17 cellular contexts compared by ENCODE assay signal in genomic region chr6:166365221-166365620, GRCh38. TPM values are rescaled to one million over a fixed set of nuclear protein-coding genes. Genes with fewer than 3 reads are reported as not detected.
A peak's percentile ranks its signal among the peaks of the same experiment; 100 is the strongest.
DNase-seq lines count a peak whose midpoint lies in the region; ATAC-seq and TF ChIP-seq lines count a peak whose summit lies in the region.
"Had no signal": no experiment of that assay in that cellular context is flagged by ENCODE, and none has a peak within 500 bp of the region (broad histone marks: within the 10 kb centered on the region; RNA-seq: fewer than 3 reads in every experiment).

No MANE protein-coding gene starts in this region.

- no peaks in the 10 kb centered on the region for H4K20me1 ChIP-seq in GM23338 (replicated peaks; ENCODE audit: insufficient read depth)

- H3K27me3 ChIP-seq in GM23338 (ENCODE audit: insufficient read depth) (no peaks in the 10 kb centered on the region), testis (no peaks in the 10 kb centered on the region)
- H3K27me3 ChIP-seq: SJCRH30 had no signal

- H3K27ac ChIP-seq in GM23338 (ENCODE audit: low read depth) (peak overlapping the region; percentile 88), testis (peak overlapping the region in 1 of 2 donors; percentile 64)
- H3K27ac ChIP-seq: SJCRH30 had no signal

- H3K9me3 Mint-ChIP-seq in GM23338 = no peaks in the 10 kb centered on the region
- no peaks in the 10 kb centered on the region for H3K9me3 Mint-ChIP-seq in activated naive CD8-positive, alpha-beta T cell treated with anti-CD3 and anti-CD28 coated beads for 36 hours
- H3K9me3 Mint-ChIP-seq: activated CD4-positive, alpha-beta memory T cell treated with anti-CD3 and anti-CD28 coated beads for 36 hours; activated naive CD8-positive, alpha-beta T cell treated with anti-CD3 and anti-CD28 coated beads, Interleukin-2, amount 10 ng/mL, durations not matched to agents 7 days and 5 days; CD4-positive, alpha-beta memory T cell had no signal

- DNase-seq in GM23338 (ENCODE audit: low spot score) (peak; percentile 91), astrocyte of the hippocampus (ENCODE audit: low read depth, low spot score) (peak; percentile 77), Right ventricle myocardium superior (no peak), putamen (ENCODE audit: low spot score) (peak; percentile 61), testis (no peak), cerebellum (ENCODE audit: low spot score) (no peak), NCI-H82 treated with DMSO at 0.1 percent for 48 hours (lab: John Stamatoyannopoulos, UW; ENCODE audit: unreplicated experiment) (no peak)
- no peak for DNase-seq in activated naive CD8-positive, alpha-beta T cell treated with anti-CD3 and anti-CD28 coated beads for 36 hours
- DNase-seq: activated CD4-positive, alpha-beta memory T cell treated with anti-CD3 and anti-CD28 coated beads for 36 hours; activated naive CD8-positive, alpha-beta T cell treated with anti-CD3 and anti-CD28 coated beads, Interleukin-2, amount 10 ng/mL, durations not matched to agents 7 days and 5 days; CD4-positive, alpha-beta memory T cell; mammary epithelial cell; NCI-H2227 treated with DMSO at 0.1 percent for 48 hours; SJCRH30; small intestine had no signal

- TF ChIP-seq POLR2A in testis (IDR thresholded peaks at IDR 0.05) = no peak

- 34 to 40% methylated on average over 2 of the region's 2 CpGs for WGBS in testis, 2 donors

- no peak overlapping the region for H2AFZ ChIP-seq in GM23338

- H3K36me3 ChIP-seq in GM23338 (ENCODE audit: insufficient read depth) (no peaks in the 10 kb centered on the region), testis (ENCODE audit: low read depth, missing control alignments) (no peaks in the 10 kb centered on the region)

- H3K4me2 ChIP-seq in GM23338 = peak overlapping the region; percentile 52

- no peaks in the 10 kb centered on the region for H3K9me2 ChIP-seq in GM23338 (ENCODE audit: insufficient read depth)

- H3K4me3 Mint-ChIP-seq in GM23338 = peak overlapping the region; percentile 61
- no peak overlapping the region for H3K4me3 Mint-ChIP-seq in activated naive CD8-positive, alpha-beta T cell treated with anti-CD3 and anti-CD28 coated beads for 36 hours
- H3K4me3 Mint-ChIP-seq: activated CD4-positive, alpha-beta memory T cell treated with anti-CD3 and anti-CD28 coated beads for 36 hours; activated naive CD8-positive, alpha-beta T cell treated with anti-CD3 and anti-CD28 coated beads, Interleukin-2, amount 10 ng/mL, durations not matched to agents 7 days and 5 days; CD4-positive, alpha-beta memory T cell had no signal

- TF ChIP-seq CTCF in GM23338 (conservative IDR thresholded peaks at IDR 0.05; ENCODE audit: low read depth in 2 of 2) (no peak), testis (IDR thresholded peaks at IDR 0.05) (no peak)

- ATAC-seq in GM23338 (peak; percentile 76), Right ventricle myocardium superior (ENCODE audit: poor library complexity) (peak; percentile 70)
- ATAC-seq: HepG2 had no signal

- H3K4me1 Mint-ChIP-seq in GM23338 = peaks cover 52% of the 10 kb centered on the region
- H3K4me1 Mint-ChIP-seq in activated naive CD8-positive, alpha-beta T cell treated with anti-CD3 and anti-CD28 coated beads for 36 hours = no peaks in the 10 kb centered on the region
- H3K4me1 Mint-ChIP-seq: activated naive CD8-positive, alpha-beta T cell treated with anti-CD3 and anti-CD28 coated beads, Interleukin-2, amount 10 ng/mL, durations not matched to agents 7 days and 5 days; CD4-positive, alpha-beta memory T cell had no signal

- peak overlapping the region; percentile 99 for H3K27ac Mint-ChIP-seq in GM23338
- H3K27ac Mint-ChIP-seq in activated naive CD8-positive, alpha-beta T cell treated with anti-CD3 and anti-CD28 coated beads for 36 hours = no peak overlapping the region
- H3K27ac Mint-ChIP-seq: activated CD4-positive, alpha-beta memory T cell treated with anti-CD3 and anti-CD28 coated beads for 36 hours; activated naive CD8-positive, alpha-beta T cell treated with anti-CD3 and anti-CD28 coated beads, Interleukin-2, amount 10 ng/mL, durations not matched to agents 7 days and 5 days had no signal

- intact Hi-C loops in Right ventricle myocardium superior (cut with DNase I) (no loop called here), testis (cut with DNase I; ENCODE audit: low total_unique reads) (no loop called here)

- H3K4me1 ChIP-seq in GM23338 (ENCODE audit: insufficient read depth) (peaks cover 28% of the 10 kb centered on the region), testis (peaks cover 9% of the 10 kb centered on the region)

- no peaks in the 10 kb centered on the region for H3F3A ChIP-seq in GM23338 (replicated peaks; ENCODE audit: low read depth)

- no peaks in the 10 kb centered on the region for H3K9me3 ChIP-seq in testis
- H3K9me3 ChIP-seq: SJCRH30 had no signal

- no peaks in the 10 kb centered on the region for H3K79me2 ChIP-seq in GM23338 (replicated peaks; ENCODE audit: insufficient read depth)

- peaks cover 11% of the 10 kb centered on the region; the same call in 2 of the 3 replicates for H3K36me3 Mint-ChIP-seq in GM23338 (ENCODE audit: low read depth)
- peaks cover 4% of the 10 kb centered on the region for H3K36me3 Mint-ChIP-seq in activated naive CD8-positive, alpha-beta T cell treated with anti-CD3 and anti-CD28 coated beads for 36 hours

- peaks cover 4% of the 10 kb centered on the region for H3K27me3 Mint-ChIP-seq in GM23338 (ENCODE audit: insufficient read depth, low read depth, poor library complexity)
- no peaks in the 10 kb centered on the region for H3K27me3 Mint-ChIP-seq in activated naive CD8-positive, alpha-beta T cell treated with anti-CD3 and anti-CD28 coated beads for 36 hours
- H3K27me3 Mint-ChIP-seq: activated CD4-positive, alpha-beta memory T cell treated with anti-CD3 and anti-CD28 coated beads for 36 hours; CD4-positive, alpha-beta memory T cell had no signal

- H3K4me3 ChIP-seq in GM23338 (peak overlapping the region; percentile 27), testis (no peak overlapping the region)
- H3K4me3 ChIP-seq: SJCRH30 had no signal

TF ChIP-seq in GM23338, 12 proteins besides CTCF, POLR2A, EP300 and RAD21:
- TF ChIP-seq EZH2phosphoT487 (IDR thresholded peaks at IDR 0.05; ENCODE audit: unreplicated experiment) (no peak), NANOG (IDR thresholded peaks at IDR 0.05; ENCODE audit: borderline replicate concordance) (peak; percentile 91), CREB1 (CRISPR knock-in tag; IDR thresholded peaks at IDR 0.05; ENCODE audit: low read depth) (no peak)
TF ChIP-seq in GM23338: peak in this region for 1.

RNA-seq across cellular contexts. Expression of gene MPC1, which starts 17.5 kb away (rescaled TPM):
- 15.5 and 23.4 TPM in 2 replicates for total RNA-seq in GM23338 (2014; rRNA removed; shearing (Covaris generic))
- 39.4 and 41.9 TPM in 2 replicates for polyA plus RNA-seq in GM23338 (2016; fragmentation: Nextera tagmentation; extraction: Ambion mirVana)
- total RNA-seq in Right ventricle myocardium superior = 393 TPM
- 10 to 100 TPM; 22.5 to 24.0 TPM for total RNA-seq in testis
- 54.2 TPM for polyA plus RNA-seq in testis (ENCODE audit: insufficient read depth, low read depth, low replicate concordance)
- total RNA-seq in cerebellum = 27.1 TPM
- total RNA-seq in activated naive CD8-positive, alpha-beta T cell treated with anti-CD3 and anti-CD28 coated beads for 36 hours = 10 to 100 TPM; 22.2 to 25.2 TPM

RNA-seq across cellular contexts. Expression of gene SFT2D1, which starts 22.9 kb away (rescaled TPM):
- 74.7 and 110 TPM in 2 replicates for total RNA-seq in GM23338 (2014; rRNA removed; shearing (Covaris generic))
- polyA plus RNA-seq in GM23338 (2016; fragmentation: Nextera tagmentation; extraction: Ambion mirVana) (120 and 135 TPM in 2 replicates), testis (ENCODE audit: insufficient read depth, low read depth, low replicate concordance) (68.3 TPM)
- total RNA-seq in Right ventricle myocardium superior (20.5 TPM), testis (10 to 100 TPM; 45.7 to 64.6 TPM), cerebellum (18.9 TPM)
- total RNA-seq in activated naive CD8-positive, alpha-beta T cell treated with anti-CD3 and anti-CD28 coated beads for 36 hours = 10 to 100 TPM; 46.3 to 47.5 TPM

RNA-seq across cellular contexts. Expression of gene PRR18, which starts 57.0 kb away (rescaled TPM):
- total RNA-seq in GM23338 (2014; rRNA removed; shearing (Covaris generic)) = 0.08 and 0.24 TPM in 2 replicates
- polyA plus RNA-seq in GM23338 (2016; fragmentation: Nextera tagmentation; extraction: Ambion mirVana) (0.40 TPM in 1 of 2 replicates, not detected in the other), testis (ENCODE audit: insufficient read depth, low read depth, low replicate concordance) (0.16 TPM)
- total RNA-seq in Right ventricle myocardium superior (not detected), testis (under 1 TPM; 0.39 to 0.62 TPM), cerebellum (0.54 TPM)
- under 1 TPM; 0.08 to 0.33 TPM for total RNA-seq in activated naive CD8-positive, alpha-beta T cell treated with anti-CD3 and anti-CD28 coated beads for 36 hours
- total RNA-seq: activated naive CD8-positive, alpha-beta T cell treated with anti-CD3 and anti-CD28 coated beads, Interleukin-2, amount 10 ng/mL, durations not matched to agents 7 days and 5 days; CD4-positive, alpha-beta memory T cell had no signal
- polyA plus RNA-seq: CD4-positive, alpha-beta memory T cell; esophagus had no signal

Comparison
In these comparisons a context has a peak if more than half of its experiments do, and no peak if none do; other contexts are left out.
1. DNase-seq: peak in GM23338 (single experiment), astrocyte of the hippocampus (single experiment) and putamen (single experiment); none in Right ventricle myocardium superior (single experiment), testis (single experiment), cerebellum (single experiment), NCI-H82 treated with DMSO at 0.1 percent for 48 hours (single experiment) and activated naive CD8-positive, alpha-beta T cell treated with anti-CD3 and anti-CD28 coated beads for 36 hours (single experiment).
2. RNA of gene MPC1, which starts 17.5 kb away (total RNA-seq): 393 TPM in Right ventricle myocardium superior (single experiment); 27.1 TPM in cerebellum (single experiment), 22.2 to 25.2 TPM in activated naive CD8-positive, alpha-beta T cell treated with anti-CD3 and anti-CD28 coated beads for 36 hours, 22.5 to 24.0 TPM in testis and 15.5 to 23.4 TPM in GM23338; every median in the first group is over 10 times any median in the second.